22 cellular contexts compared by ENCODE assay signal in genomic region chr12:13905795-13906194, GRCh38.
"Had no signal": no experiment of that assay in that cellular context is flagged by ENCODE, and none has a peak within 500 bp of the region (broad histone marks: within the 10 kb centered on the region; RNA-seq: fewer than 3 reads in every experiment).

No MANE protein-coding gene starts in this region.

- H3K9me3 ChIP-seq: adrenal gland, colonic mucosa had no signal

- DNase-seq: activated CD4-positive, alpha-beta T cell treated with anti-CD3 and anti-CD28 coated beads for 48 hours; activated CD4-positive, alpha-beta T cell treated with anti-CD3 and anti-CD28 coated beads, Interleukin-2, amount 50 U/mL, for 4 hours; activated CD4-positive, CD25-positive, alpha-beta regulatory T cell treated with anti-CD3 and anti-CD28 coated beads, Interleukin-2, amount 50 U/mL, for 72 hours; activated CD8-positive, alpha-beta memory T cell treated with anti-CD3 and anti-CD28 coated beads, Interleukin-2, amount 50 U/mL, for 48 hours; activated CD8-positive, alpha-beta T cell treated with anti-CD3 and anti-CD28 coated beads, Interleukin-2, amount 10 ng/mL, durations not matched to agents 7 days and 5 days; activated naive CD4-positive, alpha-beta T cell treated with anti-CD3 and anti-CD28 coated beads, Interleukin-2, amount 50 U/mL, for 16 hours; activated naive CD8-positive, alpha-beta T cell treated with anti-CD3 and anti-CD28 coated beads, Interleukin-2, amount 10 ng/mL, durations not matched to agents 7 days and 5 days; activated T-cell treated with anti-CD3 and anti-CD28 coated beads, Interleukin-2, amount 50 U/mL, for 1 hour; adrenal gland; anterior cingulate cortex; caudate nucleus; colonic mucosa; NCI-H1092 treated with DMSO at 0.1 percent for 48 hours; NCI-H1417 treated with DMSO at 0.1 percent for 48 hours; NCI-H1694 treated with DMSO at 0.1 percent for 48 hours; NCI-H2029 treated with DMSO at 0.1 percent for 48 hours; NCI-H345; NCI-H510A; NCI-H69; NK-92 treated with Interleukin-12 subunit alpha and Interleukin-12 subunit beta, amount 100 ng/mL, for 24 hours; SHP77 treated with DMSO at 0.1 percent for 48 hours had no signal

- H3K4me1 ChIP-seq: adrenal gland, colonic mucosa had no signal

- ATAC-seq: activated CD8-positive, alpha-beta T cell treated with anti-CD3 and anti-CD28 coated beads, Interleukin-2, amount 10 ng/mL, durations not matched to agents 7 days and 5 days had no signal

- H3K36me3 Mint-ChIP-seq: activated naive CD8-positive, alpha-beta T cell treated with anti-CD3 and anti-CD28 coated beads, Interleukin-2, amount 10 ng/mL, durations not matched to agents 7 days and 5 days had no signal

- H3K27ac ChIP-seq: adrenal gland, colonic mucosa had no signal

- H3K27me3 Mint-ChIP-seq: activated naive CD8-positive, alpha-beta T cell treated with anti-CD3 and anti-CD28 coated beads, Interleukin-2, amount 10 ng/mL, durations not matched to agents 7 days and 5 days had no signal

- H3K27ac Mint-ChIP-seq: activated CD8-positive, alpha-beta T cell treated with anti-CD3 and anti-CD28 coated beads, Interleukin-2, amount 10 ng/mL, durations not matched to agents 7 days and 5 days; activated naive CD8-positive, alpha-beta T cell treated with anti-CD3 and anti-CD28 coated beads, Interleukin-2, amount 10 ng/mL, durations not matched to agents 7 days and 5 days; T-helper 1 cell treated with Interleukin-12 subunit alpha and Interleukin-12 subunit beta and Interleukin-4 antibody, amounts not matched to agents 30 μg/mL and 1 μg/mL, for 36 hours had no signal

- H3K9me3 Mint-ChIP-seq: activated naive CD8-positive, alpha-beta T cell treated with anti-CD3 and anti-CD28 coated beads, Interleukin-2, amount 10 ng/mL, durations not matched to agents 7 days and 5 days; T-helper 1 cell treated with Interleukin-12 subunit alpha and Interleukin-12 subunit beta and Interleukin-4 antibody, amounts not matched to agents 30 μg/mL and 1 μg/mL, for 36 hours had no signal

- H3K4me3 Mint-ChIP-seq: activated CD8-positive, alpha-beta T cell treated with anti-CD3 and anti-CD28 coated beads, Interleukin-2, amount 10 ng/mL, durations not matched to agents 7 days and 5 days; activated naive CD8-positive, alpha-beta T cell treated with anti-CD3 and anti-CD28 coated beads, Interleukin-2, amount 10 ng/mL, durations not matched to agents 7 days and 5 days; T-helper 1 cell treated with Interleukin-12 subunit alpha and Interleukin-12 subunit beta and Interleukin-4 antibody, amounts not matched to agents 30 μg/mL and 1 μg/mL, for 36 hours had no signal

- H3K4me1 Mint-ChIP-seq: activated naive CD8-positive, alpha-beta T cell treated with anti-CD3 and anti-CD28 coated beads, Interleukin-2, amount 10 ng/mL, durations not matched to agents 7 days and 5 days had no signal

- H3K27me3 ChIP-seq: adrenal gland, colonic mucosa had no signal
